ENCODE assay signal across 1 cellular context in the genomic region with DNA sequence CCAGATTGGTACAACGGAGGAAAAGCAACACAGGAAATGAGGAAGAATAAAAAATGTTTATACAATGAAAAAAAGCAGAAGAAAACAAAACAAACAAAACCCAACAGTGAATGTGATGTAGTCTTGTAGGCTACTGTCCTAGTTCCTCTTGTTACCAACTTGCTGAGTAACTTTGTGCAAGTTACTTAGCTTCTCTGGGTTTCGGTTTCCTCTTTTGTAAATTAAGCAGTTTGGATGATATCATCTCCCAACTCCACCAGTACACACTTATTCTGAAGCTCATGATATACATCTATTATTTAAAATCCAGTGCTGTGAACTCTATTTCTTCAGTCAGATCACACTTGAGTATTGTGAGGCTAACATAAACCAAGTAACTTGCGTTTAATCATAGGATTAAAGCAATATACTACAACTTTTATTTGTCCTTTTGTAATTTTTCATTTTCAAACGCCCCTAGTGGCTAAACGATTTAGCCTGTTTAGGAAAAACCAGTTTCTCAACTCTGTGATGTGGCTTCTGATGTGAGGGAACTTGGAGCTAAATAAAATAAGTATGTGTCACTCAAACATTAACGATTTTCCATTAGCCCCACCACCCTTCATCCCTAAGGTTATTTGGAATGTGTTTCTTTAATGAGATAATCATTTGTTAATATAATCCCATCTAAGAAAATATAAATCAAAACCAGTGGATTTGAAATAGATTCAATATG.
TF ChIP-seq lines count a peak whose summit lies in the region.

No MANE protein-coding gene starts in this region.

TF ChIP-seq in WTC11, 78 proteins besides CTCF, POLR2A, EP300 and RAD21 (continued from another document):
- TF ChIP-seq, protein P1, sequence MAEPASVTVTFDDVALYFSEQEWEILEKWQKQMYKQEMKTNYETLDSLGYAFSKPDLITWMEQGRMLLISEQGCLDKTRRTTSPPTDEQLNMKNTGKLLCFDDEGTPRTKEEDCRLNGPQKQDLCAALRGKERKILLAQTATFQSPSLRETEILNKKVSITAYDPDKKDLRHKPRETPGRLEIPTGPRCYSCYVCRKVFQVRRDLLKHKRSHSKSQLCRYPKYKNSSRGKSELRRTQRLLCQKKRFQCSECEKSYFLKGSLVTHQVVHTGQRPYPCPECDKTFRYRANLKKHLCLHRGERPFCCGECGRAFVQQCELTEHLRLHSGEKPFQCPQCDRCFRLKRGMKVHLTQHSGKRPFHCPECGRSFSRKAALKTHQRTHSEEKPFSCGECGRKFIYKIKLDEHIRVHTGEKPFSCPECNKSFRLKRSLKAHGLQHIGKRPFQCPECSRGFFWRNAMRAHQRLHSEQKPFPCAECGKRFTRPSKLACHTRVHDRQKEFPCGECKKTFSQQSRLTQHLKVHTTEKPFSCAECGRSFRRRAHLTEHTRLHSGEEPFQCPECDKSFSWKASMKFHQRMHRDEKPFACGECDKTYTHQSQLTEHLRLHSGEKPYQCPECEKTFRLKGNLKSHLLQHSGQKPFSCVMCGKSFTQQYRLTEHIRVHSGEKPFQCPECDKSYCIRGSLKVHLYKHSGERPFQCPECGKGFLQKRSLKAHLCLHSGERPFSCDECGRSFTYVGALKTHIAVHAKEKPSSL (CRISPR knock-in tag; conservative IDR thresholded peaks at IDR 0.05), result no peak
